ENCODE assay signal across 19 cellular contexts in genomic region chr1:212242985-212243308, GRCh38. TPM values are rescaled to one million over a fixed set of nuclear protein-coding genes. Genes with fewer than 3 reads are reported as not detected.
DNase-seq lines count a peak whose midpoint lies in the region; ATAC-seq and TF ChIP-seq lines count a peak whose summit lies in the region.
"Had no signal": no experiment of that assay in that cellular context is flagged by ENCODE, and none has a peak within 500 bp of the region (broad histone marks: within the 10 kb centered on the region; RNA-seq: fewer than 3 reads in every experiment).

No MANE protein-coding gene starts in this region.

- H3K9me3 ChIP-seq in CD8-positive, alpha-beta memory T cell (ENCODE audit: low read length) = no peaks in the 10 kb centered on the region
- H3K9me3 ChIP-seq in T-helper 17 cell (ENCODE audit: control insufficient read depth, low read length, poor library complexity, severe bottlenecking) = no peaks in the 10 kb centered on the region
- H3K9me3 ChIP-seq in liver (ENCODE audit: control insufficient read depth in 4 of 4, low read length in 3 of 4) = no peaks in the 10 kb centered on the region
- H3K9me3 ChIP-seq in spleen = no peaks in the 10 kb centered on the region

- peak overlapping the region; percentile 81 for H3K27ac ChIP-seq in CD8-positive, alpha-beta memory T cell (ENCODE audit: low read depth, low read length)
- H3K27ac ChIP-seq in liver (ENCODE audit: low read depth in 1 of 2, low read length in 2 of 2) = peak overlapping the region; percentile 87 to 96
- peak overlapping the region; percentile 28 to 88 (median 80) for H3K27ac ChIP-seq in spleen
- H3K27ac ChIP-seq: PC-9 had no signal

- whole genome bisulfite sequencing in liver = 89% methylated on average over 1 of the region's 1 CpG
- WGBS in spleen, 5 donors = 73 to 95% (median 76%) methylated on average over 1 of the region's 1 CpG

- H3K27me3 Mint-ChIP-seq in CD8-positive, alpha-beta memory T cell = peaks cover 2 to 4% of the 10 kb centered on the region in 2 donors
- no peaks in the 10 kb centered on the region for H3K27me3 Mint-ChIP-seq in T-helper 17 cell
- H3K27me3 Mint-ChIP-seq: brain, T-cell had no signal

- ATAC-seq in T-helper 17 cell (no peak), HG02798 (IDR thresholded peaks at IDR 0.05; ENCODE audit: poor library complexity, unreplicated experiment) (no peak)
- ATAC-seq: T-cell had no signal

- CTCF ChIA-PET in CD8-positive, alpha-beta memory T cell (lab: Charles Lee) = interaction anchor here (1.0 kb wide), 1 partner anchor 172 kb away, joined by 3 read pairs; no protein-coding TSS in a partner anchor

- peak overlapping the region; percentile 36 to 60 for H3K9ac ChIP-seq in liver (ENCODE audit: low read depth in 1 of 2, low read length in 2 of 2)

- no peak for TF ChIP-seq RAD21 in liver (IDR thresholded peaks at IDR 0.05)

- no peak for DNase-seq in CD8-positive, alpha-beta memory T cell
- no peak for DNase-seq in T-helper 17 cell
- DNase-seq in spleen = no peak
- DNase-seq in NCI-H2196 treated with DMSO at 0.1 percent for 48 hours (lab: John Stamatoyannopoulos, UW; ENCODE audit: unreplicated experiment) = no peak
- no peak for DNase-seq in NCI-H2171 (lab: John Stamatoyannopoulos, UW)
- DNase-seq in AG08396 (ENCODE audit: low spot score) = no peak
- DNase-seq: activated effector memory CD4-positive, alpha-beta T cell treated with anti-CD3 and anti-CD28 coated beads, Interleukin-2, amount 50 U/mL, for 16 hours; CD4-positive, CD25-positive, alpha-beta regulatory T cell; endodermal cell; GOT3; Kasumi-1; NCI-H1048; NCI-H446 treated with DMSO at 0.1 percent for 48 hours; PC-9; T-cell had no signal

- TF ChIP-seq CTCF in liver (IDR thresholded peaks at IDR 0.05; ENCODE audit: low read depth, low read length, missing input control) (no peak), spleen (IDR thresholded peaks at IDR 0.05 in 8 of 11, conservative IDR thresholded peaks at IDR 0.05 in 3 of 11) (no peak)

- no peaks in the 10 kb centered on the region for H3K36me3 Mint-ChIP-seq in CD8-positive, alpha-beta memory T cell
- peaks cover 2% of the 10 kb centered on the region for H3K36me3 Mint-ChIP-seq in T-helper 17 cell (ENCODE audit: low read depth)
- H3K36me3 Mint-ChIP-seq: brain; CD4-positive, CD25-positive, alpha-beta regulatory T cell; T-cell had no signal

- peak overlapping the region in 4 of 8 donors; percentile 57 to 89 (median 68) for H3K27ac Mint-ChIP-seq in CD8-positive, alpha-beta memory T cell
- peak overlapping the region; percentile 70 for H3K27ac Mint-ChIP-seq in T-helper 17 cell
- H3K27ac Mint-ChIP-seq: endodermal cell had no signal

- H3K27me3 ChIP-seq in CD8-positive, alpha-beta memory T cell (ENCODE audit: insufficient read depth, low read length, poor library complexity, severe bottlenecking) = no peaks in the 10 kb centered on the region
- H3K27me3 ChIP-seq in liver (ENCODE audit: control insufficient read depth in 4 of 4, insufficient read depth in 4 of 4, low read length in 3 of 4) = no peaks in the 10 kb centered on the region
- no peaks in the 10 kb centered on the region for H3K27me3 ChIP-seq in spleen (replicated peaks in 1 of 7)

- POLR2A ChIA-PET in CD8-positive, alpha-beta memory T cell (lab: Charles Lee) = no interaction called here

- no peak for TF ChIP-seq POLR2A in spleen (IDR thresholded peaks at IDR 0.05)

- H3K4me3 ChIP-seq in CD8-positive, alpha-beta memory T cell (ENCODE audit: low read length) = no peak overlapping the region
- H3K4me3 ChIP-seq in liver (ENCODE audit: low read depth in 1 of 3, low read length in 3 of 3) (no peak overlapping the region), spleen (no peak overlapping the region)
- H3K4me3 ChIP-seq: coronary artery, PC-9 had no signal

- peaks cover 6% of the 10 kb centered on the region for H3K4me1 ChIP-seq in CD8-positive, alpha-beta memory T cell (ENCODE audit: insufficient read depth, low read length)
- H3K4me1 ChIP-seq in liver (ENCODE audit: control insufficient read depth in 4 of 4, insufficient read depth in 4 of 4, low read length in 3 of 4) (peaks cover 2 to 35% (median 14%) of the 10 kb centered on the region in 4 donors), spleen (peaks cover 4 to 68% (median 11%) of the 10 kb centered on the region in 6 donors)

- no peaks in the 10 kb centered on the region for H3K36me3 ChIP-seq in CD8-positive, alpha-beta memory T cell (ENCODE audit: insufficient read depth, low read length)
- no peaks in the 10 kb centered on the region for H3K36me3 ChIP-seq in liver (ENCODE audit: control insufficient read depth in 4 of 4, insufficient read depth in 3 of 4, low read depth in 1 of 4, low read length in 3 of 4)
- no peaks in the 10 kb centered on the region for H3K36me3 ChIP-seq in spleen

- H3K9me3 Mint-ChIP-seq in CD8-positive, alpha-beta memory T cell = no peaks in the 10 kb centered on the region
- H3K9me3 Mint-ChIP-seq: CD4-positive, CD25-positive, alpha-beta regulatory T cell; endodermal cell; T-cell had no signal

- intact Hi-C loops in spleen (cut with DNase I; ENCODE audit: low total_unique reads) = no loop called here

- no peak overlapping the region for H3K4me3 Mint-ChIP-seq in CD8-positive, alpha-beta memory T cell
- H3K4me3 Mint-ChIP-seq in T-helper 17 cell = no peak overlapping the region
- H3K4me3 Mint-ChIP-seq: brain, endodermal cell had no signal

- peaks cover 6 to 20% (median 12%) of the 10 kb centered on the region in 3 donors for H3K4me1 Mint-ChIP-seq in CD8-positive, alpha-beta memory T cell
- H3K4me1 Mint-ChIP-seq in T-helper 17 cell = peaks cover 24% of the 10 kb centered on the region

TF ChIP-seq in liver, 16 proteins besides CTCF, POLR2A, EP300 and RAD21:
- TF ChIP-seq JUND (IDR thresholded peaks at IDR 0.05) (no peak), YY1 (IDR thresholded peaks at IDR 0.05) (no peak), MAX (IDR thresholded peaks at IDR 0.05) (no peak), FOXA2 (IDR thresholded peaks at IDR 0.05) (no peak), HNF4G (IDR thresholded peaks at IDR 0.05) (no peak), NR2F2 (IDR thresholded peaks at IDR 0.05) (no peak), ZBTB33 (IDR thresholded peaks at IDR 0.05) (no peak)
TF ChIP-seq in liver: peak in this region for 0.

RNA-seq across cellular contexts. Expression of gene PPP2R5A, which starts 42.3 kb away (rescaled TPM):
- total RNA-seq in CD8-positive, alpha-beta memory T cell = 10 to 100 TPM; 46.1 to 46.9 TPM
- polyA plus RNA-seq in CD8-positive, alpha-beta memory T cell = 51.9 TPM
- total RNA-seq in T-helper 17 cell (10 to 100 TPM; 52.1 to 52.4 TPM), liver (10 to 100 TPM; 29.5 to 40.7 TPM), spleen (10 to 100 TPM; 48.3 to 82.5 (median 72.4) TPM)
- polyA plus RNA-seq in liver (10 to 100 TPM; 22.9 to 27.4 TPM), spleen (10 to 100 TPM; 34.9 to 56.0 (median 37.3) TPM)
